Comparison of ENCODE assay signal across 8 cellular contexts in genomic region chr20:61251529-61252393, GRCh38. TPM values are rescaled to one million over a fixed set of nuclear protein-coding genes. Genes with fewer than 3 reads are reported as not detected.
DNase-seq lines count a peak whose midpoint lies in the region; ATAC-seq and TF ChIP-seq lines count a peak whose summit lies in the region.

Gene CDH4, plus strand, starts transcription at chr20:61252261.

- H3K4me1 ChIP-seq in esophagus muscularis mucosa, result peaks cover 3 to 28% (median 24%) of the 10 kb centered on the region in 4 donors
- peaks cover 15% of the 10 kb centered on the region for H3K4me1 ChIP-seq in osteoblast (ENCODE audit: insufficient read depth, low read length)

- WGBS in esophagus muscularis mucosa, result 14% methylated on average over 18 of the region's 78 CpGs

- DNase-seq in EH (ENCODE audit: low read depth) (peak; percentile 7), NCI-H774 (lab: John Stamatoyannopoulos, UW) (peak; percentile 1), esophagus muscularis mucosa (ENCODE audit: extremely low spot score) (no peak), osteoblast (ENCODE audit: insufficient read length, low spot score, missing footprints) (no peak), OCI-M1 (lab: John Stamatoyannopoulos, UW) (no peak), DMS114 treated with DMSO at 0.1 percent for 48 hours (lab: John Stamatoyannopoulos, UW; ENCODE audit: unreplicated experiment) (no peak)
- no peak for DNase-seq in effector CD8-positive, alpha-beta T cell (lab: John Stamatoyannopoulos, UW)

- no peak for ATAC-seq in GM18502 (IDR thresholded peaks at IDR 0.05; ENCODE audit: poor library complexity, unreplicated experiment)

- no peaks in the 10 kb centered on the region for H3K79me2 ChIP-seq in osteoblast (ENCODE audit: insufficient read depth, low read length)

- peaks cover 0 to 84% (median 7%) of the 10 kb centered on the region in 4 donors for H3K27me3 ChIP-seq in esophagus muscularis mucosa
- peaks cover 18% of the 10 kb centered on the region for H3K27me3 ChIP-seq in osteoblast (ENCODE audit: insufficient read depth, low read length)

- intact Hi-C loops in esophagus muscularis mucosa (cut with DNase I), result no loop called here

- H3K9me3 ChIP-seq in esophagus muscularis mucosa, result no peaks in the 10 kb centered on the region
- H3K9me3 ChIP-seq in osteoblast (ENCODE audit: low read depth, low read length), result no peaks in the 10 kb centered on the region

- no peak for TF ChIP-seq POLR2A in esophagus muscularis mucosa (IDR thresholded peaks at IDR 0.05; ENCODE audit: low read depth)

- H3K4me2 ChIP-seq in osteoblast (ENCODE audit: insufficient read depth, low read length), result peak within 1 kb of the TSS; percentile 58

- H4K20me1 ChIP-seq in osteoblast (ENCODE audit: insufficient read depth, low read length), result no peaks in the 10 kb centered on the region

- no peaks in the 10 kb centered on the region for H3K36me3 ChIP-seq in esophagus muscularis mucosa
- H3K36me3 ChIP-seq in osteoblast (ENCODE audit: insufficient read depth, low read length), result no peaks in the 10 kb centered on the region

- H3K4me3 ChIP-seq in esophagus muscularis mucosa, result peak within 1 kb of the TSS; percentile 53 to 59 (median 54)
- H3K4me3 ChIP-seq in osteoblast (ENCODE audit: insufficient read depth, low read length), result peak within 1 kb of the TSS; percentile 67

- H3K27ac ChIP-seq in esophagus muscularis mucosa (replicated peaks in 1 of 4) (no peak within 1 kb of the TSS), osteoblast (ENCODE audit: low read depth, low read length) (no peak within 1 kb of the TSS)

- no peak for TF ChIP-seq EP300 in esophagus muscularis mucosa (IDR thresholded peaks at IDR 0.05)

- H2AFZ ChIP-seq in osteoblast (ENCODE audit: low read length), result no peak within 1 kb of the TSS

- TF ChIP-seq CTCF in esophagus muscularis mucosa (IDR thresholded peaks at IDR 0.05), result no peak
- TF ChIP-seq CTCF in osteoblast (IDR thresholded peaks at IDR 0.05; ENCODE audit: extremely low read depth, low read depth, low read length), result no peak

RNA-seq across cellular contexts. Expression of gene CDH4, which starts in this region (rescaled TPM):
- total RNA-seq in esophagus muscularis mucosa, result 1 to 10 TPM in 1 of 4 donors, under 1 TPM in 3; 0.42 to 1.3 (median 0.48) TPM
- 1.1 and 1.8 TPM in 2 replicates for total RNA-seq in osteoblast

Comparison
In these comparisons a context has a peak if more than half of its experiments do, and no peak if none do; other contexts are left out.
1. DNase-seq: peak in EH (single experiment) and NCI-H774 (single experiment); none in esophagus muscularis mucosa (single experiment), osteoblast (single experiment), OCI-M1 (single experiment), DMS114 treated with DMSO at 0.1 percent for 48 hours (single experiment) and effector CD8-positive, alpha-beta T cell (single experiment).